Comparison of ENCODE assay signal across 43 cellular contexts in the genomic region with DNA sequence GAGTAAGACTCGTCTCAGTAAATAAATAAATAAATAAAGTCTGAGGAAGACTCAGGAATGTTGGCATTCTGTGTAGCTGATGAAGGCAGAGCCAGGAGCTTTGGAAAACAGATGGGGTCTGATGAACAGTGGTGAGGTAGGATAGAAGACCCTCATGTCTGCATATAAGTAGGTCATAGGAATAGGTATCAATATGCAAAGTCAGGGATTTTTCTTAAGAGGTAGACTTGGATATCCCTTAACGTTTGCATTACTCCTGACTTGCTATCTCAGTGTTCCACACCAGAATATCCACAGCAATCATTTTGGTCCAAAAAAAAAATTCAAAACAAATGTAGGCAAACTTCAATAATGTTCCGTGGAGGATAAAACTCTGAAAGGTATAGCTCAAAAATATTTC. TPM values are rescaled to one million over a fixed set of nuclear protein-coding genes. Genes with fewer than 3 reads are reported as not detected.
"Had no signal": no experiment of that assay in that cellular context is flagged by ENCODE, and none has a peak within 500 bp of the region (broad histone marks: within the 10 kb centered on the region; RNA-seq: fewer than 3 reads in every experiment).

No MANE protein-coding gene starts in this region.

- H3K4me3 Mint-ChIP-seq: activated naive CD4-positive, alpha-beta T cell treated with anti-CD3 and anti-CD28 coated beads, Interleukin-2, amount 10 ng/mL, durations not matched to agents 7 days and 5 days; activated naive CD4-positive, alpha-beta T cell treated with anti-CD3 and anti-CD28 coated beads, Interleukin-2, amount 50 U/mL, for 24 hours; activated naive CD8-positive, alpha-beta T cell; activated naive CD8-positive, alpha-beta T cell treated with anti-CD3 and anti-CD28 coated beads for 36 hours; activated naive CD8-positive, alpha-beta T cell treated with anti-CD3 and anti-CD28 coated beads, Interleukin-2, amount 10 ng/mL, durations not matched to agents 7 days and 5 days; activated naive CD8-positive, alpha-beta T cell treated with anti-CD3 and anti-CD28 coated beads, Interleukin-2, amount 50 U/mL, for 24 hours; activated T-cell treated with anti-CD3 and anti-CD28 coated beads, Interleukin-2, amount 50 U/mL, for 24 hours; activated T-cell treated with anti-CD3 and anti-CD28 coated beads, Interleukin-2, amount 50 U/mL, for 4 hours; activated T-cell treated with anti-CD3 and anti-CD28 coated beads, Interleukin-2, amount 50 U/mL, for 72 hours; activated T-helper 1 cell treated with anti-CD3 and anti-CD28 coated beads, Interleukin-12 subunit alpha, Interleukin-12 subunit beta, Interleukin-2, Interleukin-4 antibody, amounts not matched to agents 30 ng/mL and 10 ng/mL and 1 ng/mL, durations not matched to agents 14 hours and 24 hours and 36 hours; activated T-helper 17 cell treated with anti-CD3 and anti-CD28 coated beads, Interleukin-2, amount 50 U/mL, for 72 hours; brain; central memory CD8-positive, alpha-beta T cell had no signal

- FAIRE-seq: astrocyte, bronchial epithelial cell had no signal

- H3K27ac Mint-ChIP-seq: activated naive CD4-positive, alpha-beta T cell treated with anti-CD3 and anti-CD28 coated beads, Interleukin-2, amount 10 ng/mL, durations not matched to agents 7 days and 5 days; activated naive CD4-positive, alpha-beta T cell treated with anti-CD3 and anti-CD28 coated beads, Interleukin-2, amount 50 U/mL, for 24 hours; activated naive CD4-positive, alpha-beta T cell treated with anti-CD3 and anti-CD28 coated beads, Interleukin-2, amount 50 U/mL, for 72 hours; activated naive CD8-positive, alpha-beta T cell; activated naive CD8-positive, alpha-beta T cell treated with anti-CD3 and anti-CD28 coated beads for 36 hours; activated naive CD8-positive, alpha-beta T cell treated with anti-CD3 and anti-CD28 coated beads, Interleukin-2, amount 10 ng/mL, durations not matched to agents 7 days and 5 days; activated naive CD8-positive, alpha-beta T cell treated with anti-CD3 and anti-CD28 coated beads, Interleukin-2, amount 50 U/mL, for 24 hours; activated T-cell treated with anti-CD3 and anti-CD28 coated beads, Interleukin-2, amount 50 U/mL, for 24 hours; activated T-cell treated with anti-CD3 and anti-CD28 coated beads, Interleukin-2, amount 50 U/mL, for 72 hours; activated T-helper 1 cell treated with anti-CD3 and anti-CD28 coated beads, Interleukin-12 subunit alpha, Interleukin-12 subunit beta, Interleukin-2, Interleukin-4 antibody, amounts not matched to agents 30 ng/mL and 10 ng/mL and 1 ng/mL, durations not matched to agents 14 hours and 24 hours and 36 hours; activated T-helper 17 cell treated with anti-CD3 and anti-CD28 coated beads, Interleukin-2, amount 50 U/mL, for 72 hours; activated T-helper 2 cell treated with anti-CD3 and anti-CD28 coated beads, Interferon-gamma antibody, Interleukin-2, Interleukin-4, amounts not matched to agents 10 μg/mL and 5 μg/mL and 100 μg/mL, durations not matched to agents 14 hours and 24 hours and 36 hours; brain had no signal

- H3K27me3 Mint-ChIP-seq: activated naive CD4-positive, alpha-beta T cell treated with anti-CD3 and anti-CD28 coated beads, Interleukin-2, amount 50 U/mL, for 24 hours; brain had no signal

- H3K4me1 Mint-ChIP-seq: activated naive CD4-positive, alpha-beta T cell treated with anti-CD3 and anti-CD28 coated beads, Interleukin-2, amount 10 ng/mL, durations not matched to agents 7 days and 5 days; activated naive CD4-positive, alpha-beta T cell treated with anti-CD3 and anti-CD28 coated beads, Interleukin-2, amount 50 U/mL, for 24 hours; activated naive CD8-positive, alpha-beta T cell treated with anti-CD3 and anti-CD28 coated beads for 36 hours; activated naive CD8-positive, alpha-beta T cell treated with anti-CD3 and anti-CD28 coated beads, Interleukin-2, amount 10 ng/mL, durations not matched to agents 7 days and 5 days; activated naive CD8-positive, alpha-beta T cell treated with anti-CD3 and anti-CD28 coated beads, Interleukin-2, amount 50 U/mL, for 24 hours; activated T-helper 17 cell treated with anti-CD3 and anti-CD28 coated beads, Interleukin-2, amount 50 U/mL, for 72 hours; brain; central memory CD8-positive, alpha-beta T cell had no signal

- H3K4me3 ChIP-seq: adrenal gland, ascending aorta, body of pancreas, breast epithelium, cardiac muscle cell had no signal

- H3K9me3 Mint-ChIP-seq: activated naive CD4-positive, alpha-beta T cell treated with anti-CD3 and anti-CD28 coated beads, Interleukin-2, amount 10 ng/mL, durations not matched to agents 7 days and 5 days; activated naive CD4-positive, alpha-beta T cell treated with anti-CD3 and anti-CD28 coated beads, Interleukin-2, amount 50 U/mL, for 24 hours; activated naive CD8-positive, alpha-beta T cell treated with anti-CD3 and anti-CD28 coated beads for 36 hours; activated naive CD8-positive, alpha-beta T cell treated with anti-CD3 and anti-CD28 coated beads, Interleukin-2, amount 10 ng/mL, durations not matched to agents 7 days and 5 days; activated naive CD8-positive, alpha-beta T cell treated with anti-CD3 and anti-CD28 coated beads, Interleukin-2, amount 50 U/mL, for 24 hours; activated T-cell treated with anti-CD3 and anti-CD28 coated beads, Interleukin-2, amount 50 U/mL, for 24 hours; activated T-cell treated with anti-CD3 and anti-CD28 coated beads, Interleukin-2, amount 50 U/mL, for 4 hours; activated T-cell treated with anti-CD3 and anti-CD28 coated beads, Interleukin-2, amount 50 U/mL, for 72 hours; activated T-helper 1 cell treated with anti-CD3 and anti-CD28 coated beads, Interleukin-12 subunit alpha, Interleukin-12 subunit beta, Interleukin-2, Interleukin-4 antibody, amounts not matched to agents 30 ng/mL and 10 ng/mL and 1 ng/mL, durations not matched to agents 14 hours and 24 hours and 36 hours; activated T-helper 17 cell treated with anti-CD3 and anti-CD28 coated beads, Interleukin-2, amount 50 U/mL, for 72 hours; activated T-helper 2 cell treated with anti-CD3 and anti-CD28 coated beads, Interferon-gamma antibody, Interleukin-2, Interleukin-4, amounts not matched to agents 10 μg/mL and 5 μg/mL and 100 μg/mL, durations not matched to agents 14 hours and 24 hours and 36 hours; central memory CD8-positive, alpha-beta T cell had no signal

- H3K27me3 ChIP-seq: adrenal gland, ascending aorta, body of pancreas, brain microvascular endothelial cell, breast epithelium, cardiac muscle cell had no signal

- DNase-seq: activated effector memory CD4-positive, alpha-beta T cell treated with anti-CD3 and anti-CD28 coated beads, Interleukin-2, amount 50 U/mL, for 16 hours; activated effector memory CD4-positive, alpha-beta T cell treated with Interleukin-2 at 50 U/mL for 16 hours; activated gamma-delta T cell; activated gamma-delta T cell treated with Interleukin-2 at 50 U/mL for 16 hours; activated naive CD4-positive, alpha-beta T cell; activated naive CD4-positive, alpha-beta T cell treated with anti-CD3 and anti-CD28 coated beads, Interleukin-2, amount 10 ng/mL, durations not matched to agents 7 days and 5 days; activated naive CD4-positive, alpha-beta T cell treated with anti-CD3 and anti-CD28 coated beads, Interleukin-2, amount 50 U/mL, for 16 hours; activated naive CD4-positive, alpha-beta T cell treated with Interleukin-2 at 50 U/mL for 16 hours; activated naive CD8-positive, alpha-beta T cell treated with anti-CD3 and anti-CD28 coated beads for 36 hours; activated naive CD8-positive, alpha-beta T cell treated with anti-CD3 and anti-CD28 coated beads, Interleukin-2, amount 10 ng/mL, durations not matched to agents 7 days and 5 days; activated naive CD8-positive, alpha-beta T cell treated with anti-CD3 and anti-CD28 coated beads, Interleukin-2, amount 50 U/mL, for 24 hours; activated T-cell treated with anti-CD3 and anti-CD28 coated beads, Interleukin-2, amount 50 U/mL, for 1 hour; activated T-cell treated with anti-CD3 and anti-CD28 coated beads, Interleukin-2, amount 50 U/mL, for 24 hours; activated T-cell treated with anti-CD3 and anti-CD28 coated beads, Interleukin-2, amount 50 U/mL, for 4 hours; activated T-cell treated with anti-CD3 and anti-CD28 coated beads, Interleukin-2, amount 50 U/mL, for 48 hours; activated T-cell treated with anti-CD3 and anti-CD28 coated beads, Interleukin-2, amount 50 U/mL, for 72 hours; adrenal gland; amniotic stem cell; amygdala; anterior cingulate cortex; aorta; body of pancreas; brain microvascular endothelial cell; caudate nucleus; central memory CD4-positive, alpha-beta T cell; cerebellar nuclear complex had no signal

- H3K4me1 ChIP-seq: adrenal gland, ascending aorta, body of pancreas, breast epithelium had no signal

- H3K36me3 ChIP-seq: adrenal gland, ascending aorta, brain microvascular endothelial cell, breast epithelium, cardiac muscle cell had no signal

- H3K27ac ChIP-seq: adrenal gland, ascending aorta, body of pancreas, brain microvascular endothelial cell, breast epithelium, cardiac muscle cell had no signal

- ATAC-seq: activated naive CD4-positive, alpha-beta T cell treated with anti-CD3 and anti-CD28 coated beads, Interleukin-2, amount 50 U/mL, for 72 hours; activated naive CD8-positive, alpha-beta T cell treated with anti-CD3 and anti-CD28 coated beads, Interleukin-2, amount 50 U/mL, for 24 hours; activated T-cell treated with anti-CD3 and anti-CD28 coated beads, Interleukin-2, amount 50 U/mL, for 4 hours; activated T-cell treated with anti-CD3 and anti-CD28 coated beads, Interleukin-2, amount 50 U/mL, for 72 hours; activated T-helper 17 cell treated with anti-CD3 and anti-CD28 coated beads, Interleukin-2, amount 50 U/mL, for 72 hours; body of pancreas had no signal

- H3K9me3 ChIP-seq: adrenal gland, ascending aorta, body of pancreas, breast epithelium had no signal

- H3K36me3 Mint-ChIP-seq: activated naive CD4-positive, alpha-beta T cell treated with anti-CD3 and anti-CD28 coated beads, Interleukin-2, amount 10 ng/mL, durations not matched to agents 7 days and 5 days; activated naive CD4-positive, alpha-beta T cell treated with anti-CD3 and anti-CD28 coated beads, Interleukin-2, amount 50 U/mL, for 24 hours; activated naive CD4-positive, alpha-beta T cell treated with anti-CD3 and anti-CD28 coated beads, Interleukin-2, amount 50 U/mL, for 72 hours; activated naive CD8-positive, alpha-beta T cell; activated naive CD8-positive, alpha-beta T cell treated with anti-CD3 and anti-CD28 coated beads for 36 hours; activated naive CD8-positive, alpha-beta T cell treated with anti-CD3 and anti-CD28 coated beads, Interleukin-2, amount 10 ng/mL, durations not matched to agents 7 days and 5 days; brain had no signal

RNA-seq across cellular contexts. Expression of a gene that starts 56.8 kb away (rescaled TPM):
- total RNA-seq: activated naive CD4-positive, alpha-beta T cell treated with anti-CD3 and anti-CD28 coated beads, Interleukin-2, amount 50 U/mL, for 72 hours; activated naive CD8-positive, alpha-beta T cell treated with anti-CD3 and anti-CD28 coated beads for 36 hours; activated naive CD8-positive, alpha-beta T cell treated with anti-CD3 and anti-CD28 coated beads, Interleukin-2, amount 10 ng/mL, durations not matched to agents 7 days and 5 days; activated T-cell treated with anti-CD3 and anti-CD28 coated beads, Interleukin-2, amount 50 U/mL, for 4 hours; activated T-cell treated with anti-CD3 and anti-CD28 coated beads, Interleukin-2, amount 50 U/mL, for 72 hours; activated T-helper 1 cell treated with anti-CD3 and anti-CD28 coated beads, Interleukin-12 subunit alpha, Interleukin-12 subunit beta, Interleukin-2, Interleukin-4 antibody, amounts not matched to agents 30 ng/mL and 10 ng/mL and 1 ng/mL, durations not matched to agents 14 hours and 24 hours and 36 hours; activated T-helper 17 cell treated with anti-CD3 and anti-CD28 coated beads, Interleukin-2, amount 50 U/mL, for 72 hours; activated T-helper 2 cell treated with anti-CD3 and anti-CD28 coated beads, Interferon-gamma antibody, Interleukin-2, Interleukin-4, amounts not matched to agents 10 μg/mL and 5 μg/mL and 100 μg/mL, durations not matched to agents 14 hours and 24 hours and 36 hours; adrenal gland; aorta; ascending aorta; astrocyte; body of pancreas; breast epithelium; bronchial epithelial cell; cardiac muscle cell; cardiac septum; cerebellum; chondrocyte had no signal
- polyA plus RNA-seq: adipose tissue, adrenal gland, aorta, cardiac muscle cell had no signal
